Comparison of ENCODE assay signal across 1 cellular context in genomic region chr5:179732918-179733763, GRCh38.
TF ChIP-seq lines count a peak whose summit lies in the region.

No MANE protein-coding gene starts in this region.

TF ChIP-seq in HepG2, 621 proteins besides CTCF, POLR2A, EP300 and RAD21 (continued from another document and continues in another):
- no peak for TF ChIP-seq ZBTB46 (CRISPR knock-in tag; IDR thresholded peaks at IDR 0.05; ENCODE audit: borderline replicate concordance)
- 0 out of 2 replicates have a peak, but pooled peaks have one; percentile 22 for TF ChIP-seq CCDC6 (CRISPR knock-in tag; IDR thresholded peaks at IDR 0.05)
- no peak for TF ChIP-seq TBP (CRISPR knock-in tag; IDR thresholded peaks at IDR 0.05)
- no peak for TF ChIP-seq FOXP1 (IDR thresholded peaks at IDR 0.05)
- no peak for TF ChIP-seq FOXP1 (CRISPR knock-in tag; IDR thresholded peaks at IDR 0.05)
- TF ChIP-seq ZNF598 (CRISPR knock-in tag; IDR thresholded peaks at IDR 0.05; ENCODE audit: borderline replicate concordance): no peak
- peak; percentile 35 for TF ChIP-seq ZNF687 (CRISPR knock-in tag; IDR thresholded peaks at IDR 0.05)
- no peak for TF ChIP-seq ZBTB34 (CRISPR knock-in tag; IDR thresholded peaks at IDR 0.05)
- TF ChIP-seq ARID4A (CRISPR knock-in tag; IDR thresholded peaks at IDR 0.05; ENCODE audit: borderline replicate concordance): peak; percentile 10
- no peak for TF ChIP-seq GABPA (IDR thresholded peaks at IDR 0.05; ENCODE audit: low read depth, low read length)
- TF ChIP-seq GABPA (CRISPR knock-in tag; IDR thresholded peaks at IDR 0.05; ENCODE audit: low read depth): no peak
- no peak for TF ChIP-seq ETV5 (CRISPR knock-in tag; IDR thresholded peaks at IDR 0.05; ENCODE audit: borderline replicate concordance)
- TF ChIP-seq ZFX (CRISPR knock-in tag; IDR thresholded peaks at IDR 0.05; ENCODE audit: low read depth): peak; percentile 62
- TF ChIP-seq TAF1 (CRISPR knock-in tag; IDR thresholded peaks at IDR 0.05): no peak
- peak; percentile 53; the same call in 1 of the 2 replicates for TF ChIP-seq PRMT3 (CRISPR knock-in tag; IDR thresholded peaks at IDR 0.05; ENCODE audit: borderline replicate concordance, low read depth)
- no peak for TF ChIP-seq IRF1 (CRISPR knock-in tag; IDR thresholded peaks at IDR 0.05; ENCODE audit: low read depth)
- peak; percentile 35 for TF ChIP-seq RBFOX2 (IDR thresholded peaks at IDR 0.05; ENCODE audit: low read depth, low read length)
- TF ChIP-seq ZNF451 (CRISPR knock-in tag; IDR thresholded peaks at IDR 0.05): 0 out of 2 replicates have a peak, but pooled peaks have one; percentile 39
- 0 out of 2 replicates have a peak, but pooled peaks have one; percentile 3 for TF ChIP-seq FOXO1 (CRISPR knock-in tag; IDR thresholded peaks at IDR 0.05)
- TF ChIP-seq ZNF136 (CRISPR knock-in tag; IDR thresholded peaks at IDR 0.05; ENCODE audit: low read depth): no peak
- 0 out of 2 replicates have a peak, but pooled peaks have one; percentile 40 for TF ChIP-seq ZNF558 (CRISPR knock-in tag; IDR thresholded peaks at IDR 0.05; ENCODE audit: borderline replicate concordance)
- TF ChIP-seq SALL1 (CRISPR knock-in tag; IDR thresholded peaks at IDR 0.05): peak; percentile 24; the same call in 1 of the 2 replicates
- TF ChIP-seq KMT2A (CRISPR knock-in tag; IDR thresholded peaks at IDR 0.05): peak; percentile 51
- no peak for TF ChIP-seq RBM39 (IDR thresholded peaks at IDR 0.05; ENCODE audit: low read depth, low read length, poor library complexity, severe bottlenecking)
- no peak for TF ChIP-seq XRCC5 (optimal IDR thresholded peaks at IDR 0.05; ENCODE audit: low read length)
- no peak for TF ChIP-seq CREM (IDR thresholded peaks at IDR 0.05)
- TF ChIP-seq CREM (CRISPR knock-in tag; IDR thresholded peaks at IDR 0.05): no peak
- TF ChIP-seq MXD1 (CRISPR knock-in tag; IDR thresholded peaks at IDR 0.05): peak; percentile 38; the same call in 1 of the 2 replicates
- no peak for TF ChIP-seq ZNF75D (CRISPR knock-in tag; IDR thresholded peaks at IDR 0.05; ENCODE audit: borderline replicate concordance)
- TF ChIP-seq NFE2 (CRISPR knock-in tag; IDR thresholded peaks at IDR 0.05): no peak
- TF ChIP-seq ZNF343 (CRISPR knock-in tag; IDR thresholded peaks at IDR 0.05): no peak
- TF ChIP-seq ZNF564 (CRISPR knock-in tag; IDR thresholded peaks at IDR 0.05): peak; percentile 43; the same call in 1 of the 2 replicates
- no peak for TF ChIP-seq BHLHE40 (IDR thresholded peaks at IDR 0.05; ENCODE audit: low read length)
- no peak for TF ChIP-seq ZBTB26 (CRISPR knock-in tag; IDR thresholded peaks at IDR 0.05; ENCODE audit: borderline replicate concordance)
- TF ChIP-seq PRDM15 (CRISPR knock-in tag; IDR thresholded peaks at IDR 0.05): no peak
- TF ChIP-seq ZNF337 (CRISPR knock-in tag; IDR thresholded peaks at IDR 0.05; ENCODE audit: borderline replicate concordance, low read depth): no peak
- no peak for TF ChIP-seq ZNF432 (CRISPR knock-in tag; IDR thresholded peaks at IDR 0.05; ENCODE audit: borderline replicate concordance)
- no peak for TF ChIP-seq IKZF4 (CRISPR knock-in tag; IDR thresholded peaks at IDR 0.05; ENCODE audit: borderline replicate concordance, low read depth, not compliant biosample characterization)
- no peak for TF ChIP-seq PCBP2 (optimal IDR thresholded peaks at IDR 0.05; ENCODE audit: low read depth, low read length, poor library complexity, severe bottlenecking)
- TF ChIP-seq CBX2 (IDR thresholded peaks at IDR 0.05; ENCODE audit: low read depth, low read length): no peak
- TF ChIP-seq CBX2 (CRISPR knock-in tag; IDR thresholded peaks at IDR 0.05; ENCODE audit: low read depth): 0 out of 2 replicates have a peak, but pooled peaks have one; percentile 45
- TF ChIP-seq HES4 (CRISPR knock-in tag; IDR thresholded peaks at IDR 0.05; ENCODE audit: borderline replicate concordance): peak; percentile 90; the same call in 1 of the 2 replicates
